In genomic region chr11:134355656-134356055, GRCh38 we compare ENCODE assay signal across 19 cellular contexts. TPM values are rescaled to one million over a fixed set of nuclear protein-coding genes. Genes with fewer than 3 reads are reported as not detected.
DNase-seq lines count a peak whose midpoint lies in the region; TF ChIP-seq lines count a peak whose summit lies in the region.
"Had no signal": no experiment of that assay in that cellular context is flagged by ENCODE, and none has a peak within 500 bp of the region (broad histone marks: within the 10 kb centered on the region; RNA-seq: fewer than 3 reads in every experiment).

No MANE protein-coding gene starts in this region.

- no peak for DNase-seq in hepatocyte (ENCODE audit: low spot score)
- DNase-seq in sigmoid colon: peak; percentile 64
- DNase-seq in NCI-H69 (lab: John Stamatoyannopoulos, UW): no peak
- DNase-seq in SK-N-SH: no peak
- no peak for DNase-seq in DMS 273 treated with DMSO at 0.1 percent for 48 hours (lab: John Stamatoyannopoulos, UW)
- DNase-seq in AG08396 (ENCODE audit: low spot score): no peak
- DNase-seq: 8988T, GDM1, MG63, NCI-H1092 treated with DMSO at 0.1 percent for 48 hours, NCI-H1694, NCI-H2107, NCI-H2227 treated with DMSO at 0.1 percent for 48 hours, NCI-H524 had no signal

- H4K20me1 ChIP-seq in hepatocyte (ENCODE audit: insufficient read depth, poor library complexity, severe bottlenecking) (no peaks in the 10 kb centered on the region), SK-N-SH (ENCODE audit: insufficient read depth) (no peaks in the 10 kb centered on the region)

- no peaks in the 10 kb centered on the region for H3K9me3 ChIP-seq in hepatocyte (ENCODE audit: low read depth)
- H3K9me3 ChIP-seq in sigmoid colon: no peaks in the 10 kb centered on the region
- H3K9me3 ChIP-seq in SK-N-SH: no peaks in the 10 kb centered on the region
- H3K9me3 ChIP-seq: MG63 had no signal

- TF ChIP-seq CTCF in C4-2B (conservative IDR thresholded peaks at IDR 0.05): no peak
- TF ChIP-seq CTCF in VCaP (conservative IDR thresholded peaks at IDR 0.05): no peak
- no peak for TF ChIP-seq CTCF in hepatocyte (IDR thresholded peaks at IDR 0.05; ENCODE audit: poor library complexity)
- TF ChIP-seq CTCF in sigmoid colon (IDR thresholded peaks at IDR 0.05): no peak
- TF ChIP-seq CTCF in SK-N-SH (IDR thresholded peaks at IDR 0.05): no peak

- peak overlapping the region; percentile 30 for H3K4me2 ChIP-seq in hepatocyte
- no peak overlapping the region for H3K4me2 ChIP-seq in SK-N-SH
- H3K4me2 ChIP-seq: KMS-11 had no signal

- TF ChIP-seq RAD21 in SK-N-SH (IDR thresholded peaks at IDR 0.05; ENCODE audit: low read length): no peak

- H2AFZ ChIP-seq in hepatocyte (no peak overlapping the region), SK-N-SH (ENCODE audit: low read depth) (no peak overlapping the region)

- H3K9me2 ChIP-seq in hepatocyte (replicated peaks; ENCODE audit: insufficient read depth): no peaks in the 10 kb centered on the region
- H3K9me2 ChIP-seq in SK-N-SH: no peaks in the 10 kb centered on the region

- no peaks in the 10 kb centered on the region for H3F3A ChIP-seq in SK-N-SH (replicated peaks; ENCODE audit: insufficient read depth)

- H3K4me1 ChIP-seq in hepatocyte (ENCODE audit: insufficient read depth) (no peaks in the 10 kb centered on the region), sigmoid colon (peaks cover 3 to 43% (median 8%) of the 10 kb centered on the region in 4 donors), SK-N-SH (ENCODE audit: control insufficient read depth in 1 of 2, insufficient read depth in 2 of 2, low read depth in 1 of 2, low read length in 1 of 2) (no peaks in the 10 kb centered on the region; a peak in 1 of 4 replicates)

- TF ChIP-seq EP300 in sigmoid colon (IDR thresholded peaks at IDR 0.05) (peak in 3 of 4 donors; percentile 59 to 97 (median 75)), SK-N-SH (IDR thresholded peaks at IDR 0.05; ENCODE audit: borderline replicate concordance in 1 of 2, low read depth in 1 of 2, low read length in 1 of 2) (no peak)

- H3K27ac ChIP-seq in C4-2B: peak overlapping the region; percentile 63; the same call in 1 of the 2 replicates
- H3K27ac ChIP-seq in VCaP: peak overlapping the region; percentile 20
- peak overlapping the region; percentile 11 for H3K27ac ChIP-seq in hepatocyte
- peak overlapping the region in 3 of 4 donors; percentile 71 to 80 (median 73) for H3K27ac ChIP-seq in sigmoid colon
- no peak overlapping the region for H3K27ac ChIP-seq in SK-N-SH (ENCODE audit: low read depth in 2 of 2, low read length in 1 of 2)
- H3K27ac ChIP-seq: KMS-11 had no signal

- H3K36me3 ChIP-seq in hepatocyte (replicated peaks; ENCODE audit: insufficient read depth, low read depth) (no peaks in the 10 kb centered on the region), sigmoid colon (peaks cover 0 to 44% (median 6%) of the 10 kb centered on the region in 4 donors), SK-N-SH (replicated peaks in 1 of 2; ENCODE audit: control insufficient read depth in 1 of 2, insufficient read depth in 2 of 2, low read length in 1 of 2) (no peaks in the 10 kb centered on the region)
- H3K36me3 ChIP-seq: MG63 had no signal

- POLR2A ChIA-PET in SK-N-SH (lab: Yijun Ruan, JAX): no interaction called here

- no peak for TF ChIP-seq POLR2A in sigmoid colon (IDR thresholded peaks at IDR 0.05)

- no peak overlapping the region for H3K9ac ChIP-seq in SK-N-SH
- H3K9ac ChIP-seq: KMS-11 had no signal

- no peak overlapping the region for H3K4me3 ChIP-seq in hepatocyte
- no peak overlapping the region for H3K4me3 ChIP-seq in sigmoid colon
- H3K4me3 ChIP-seq in SK-N-SH (ENCODE audit: low read depth in 2 of 2, low read length in 1 of 2): no peak overlapping the region
- H3K4me3 ChIP-seq: MG63 had no signal

- intact Hi-C loops in sigmoid colon (cut with DNase I): no loop called here

- WGBS in hepatocyte (ENCODE audit: low lambda C conversion rate, missing lambda C conversion rate): 87% methylated on average over 5 of the region's 5 CpGs
- 85 to 92% methylated on average over 5 of the region's 5 CpGs for WGBS in sigmoid colon, 2 donors
- 70% methylated on average over 5 of the region's 5 CpGs for WGBS in SK-N-SH (ENCODE audit: low lambda C conversion rate)

- no peaks in the 10 kb centered on the region for H3K27me3 ChIP-seq in hepatocyte
- H3K27me3 ChIP-seq in sigmoid colon: no peaks in the 10 kb centered on the region
- H3K27me3 ChIP-seq in SK-N-SH (ENCODE audit: insufficient read depth): no peaks in the 10 kb centered on the region
- H3K27me3 ChIP-seq: MG63 had no signal

- CTCF ChIA-PET in SK-N-SH (lab: Yijun Ruan, JAX): interaction anchor here (1.2 to 1.8 kb wide), 3 partner anchors 15 to 224 kb away, joined by 4 to 5 read pairs (median 4); no protein-coding TSS in a partner anchor

- H3K79me2 ChIP-seq in hepatocyte (no peaks in the 10 kb centered on the region), SK-N-SH (ENCODE audit: insufficient read depth) (no peaks in the 10 kb centered on the region)

TF ChIP-seq in SK-N-SH, 30 proteins besides CTCF, POLR2A, EP300 and RAD21 (continues in another document):
- TF ChIP-seq IRF3 (IDR thresholded peaks at IDR 0.05; ENCODE audit: low read depth, low read length): no peak
- TF ChIP-seq REST (IDR thresholded peaks at IDR 0.05; ENCODE audit: low read depth, low read length): no peak
- TF ChIP-seq PBX3 (IDR thresholded peaks at IDR 0.05): no peak

RNA-seq across cellular contexts. Expression of gene GLB1L2, which starts 23.9 kb away (rescaled TPM):
- total RNA-seq in hepatocyte (3.7 and 3.9 TPM in 2 replicates), sigmoid colon (100 to 1,000 TPM in 1 of 4 donors, 10 to 100 TPM in 3; 30.8 to 108 (median 51.0) TPM)
- polyA plus RNA-seq in hepatocyte (3.3 and 7.1 TPM in 2 replicates), sigmoid colon (10 to 100 TPM in 1 of 3 donors, 1 to 10 TPM in 2; 4.2 to 16.5 (median 6.0) TPM), SK-N-SH (2012; rRNA removed) (3.4 and 3.5 TPM in 2 replicates)
- 1.9 and 2.6 TPM in 2 replicates for polyA plus RNA-seq in SK-N-SH (2012; cell fraction: cytosol; rRNA removed)
- polyA plus RNA-seq in SK-N-SH (2012; cell fraction: nucleus; rRNA removed): 4.8 and 5.1 TPM in 2 replicates

RNA-seq across cellular contexts. Expression of gene B3GAT1, which starts 56.4 kb away (rescaled TPM):
- 0.17 and 0.20 TPM in 2 replicates for total RNA-seq in hepatocyte
- 0.40 TPM in 1 of 2 replicates, not detected in the other for polyA plus RNA-seq in hepatocyte
- total RNA-seq in sigmoid colon: under 1 TPM in 3 of 4 donors, not detected in 1; 0.16 to 0.28 (median 0.27) TPM
- polyA plus RNA-seq in sigmoid colon: under 1 TPM in 1 of 3 donors, not detected in 2; 0.63 TPM
- 0.15 and 0.16 TPM in 2 replicates for polyA plus RNA-seq in SK-N-SH (2012; rRNA removed)
- polyA plus RNA-seq in SK-N-SH (2012; cell fraction: cytosol; rRNA removed): 0.09 and 0.51 TPM in 2 replicates
- 0.67 and 1.2 TPM in 2 replicates for polyA plus RNA-seq in SK-N-SH (2012; cell fraction: nucleus; rRNA removed)
- total RNA-seq: HepG2 had no signal
- polyA plus RNA-seq: BJ, HepG2 had no signal

Comparison
In these comparisons a context has a peak if more than half of its experiments do, and no peak if none do; other contexts are left out.
1. H3K27ac ChIP-seq: peak in C4-2B (single experiment), VCaP (single experiment), hepatocyte (single experiment) and sigmoid colon (3 of 4); none in SK-N-SH (0 of 2).